24 cellular contexts compared by ENCODE assay signal in the genomic region with DNA sequence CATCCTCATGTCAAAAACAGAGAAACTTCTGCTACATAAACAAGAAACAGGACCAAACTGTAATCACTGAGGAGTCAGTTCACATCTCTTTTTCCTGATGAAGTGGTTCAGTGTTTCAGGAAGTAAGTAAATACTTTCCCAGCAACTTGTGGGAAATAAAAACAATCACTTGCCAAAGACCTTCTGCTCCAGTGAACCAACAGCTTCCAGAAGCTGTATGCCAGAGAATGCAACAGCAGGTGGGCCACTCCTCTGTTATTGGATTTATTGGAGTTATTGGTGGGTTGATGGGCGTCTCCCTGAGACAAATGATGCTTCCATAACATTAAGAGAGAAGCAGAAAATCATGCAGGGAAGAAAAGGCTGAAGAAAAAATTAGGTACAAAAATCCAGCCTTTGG. TPM values are rescaled to one million over a fixed set of nuclear protein-coding genes. Genes with fewer than 3 reads are reported as not detected.
DNase-seq lines count a peak whose midpoint lies in the region; ATAC-seq and TF ChIP-seq lines count a peak whose summit lies in the region.
"Had no signal": no experiment of that assay in that cellular context is flagged by ENCODE, and none has a peak within 500 bp of the region (broad histone marks: within the 10 kb centered on the region; RNA-seq: fewer than 3 reads in every experiment).

No MANE protein-coding gene starts in this region.

- no peaks in the 10 kb centered on the region for H3K4me1 ChIP-seq in right atrium auricular region
- no peaks in the 10 kb centered on the region for H3K4me1 ChIP-seq in upper lobe of right lung
- H3K4me1 ChIP-seq: BLaER1, SJCRH30 had no signal

- DNase-seq in right atrium auricular region (ENCODE audit: low spot score), result peak; percentile 36
- DNase-seq in left ventricle myocardium superior, result no peak
- DNase-seq in NCI-H2171 treated with DMSO at 0.1 percent for 48 hours (lab: John Stamatoyannopoulos, UW), result peak; percentile 62
- DNase-seq in nephron progenitor cell, result no peak
- DNase-seq in foreskin melanocyte, result no peak
- no peak for DNase-seq in upper lobe of right lung
- DNase-seq: ACHN; CD4-positive, alpha-beta T cell; COR-L47; DMS153; EL; GF-D8; NCI-H1694; NCI-H2081; NCI-H774; OCI-M1; SJCRH30; T-cell had no signal

- H3K27me3 ChIP-seq in right atrium auricular region (no peaks in the 10 kb centered on the region), upper lobe of right lung (no peaks in the 10 kb centered on the region)
- H3K27me3 ChIP-seq: BLaER1, SJCRH30 had no signal

- H3K27ac Mint-ChIP-seq in nephron progenitor cell, result peak overlapping the region; percentile 19
- H3K27ac Mint-ChIP-seq: CD4-positive, alpha-beta T cell; T-cell had no signal

- ATAC-seq in left ventricle myocardium superior (no peak), GM19452 (IDR thresholded peaks at IDR 0.05; ENCODE audit: unreplicated experiment) (no peak), upper lobe of right lung (no peak)
- ATAC-seq: HCT116, T-cell had no signal

- H3K27me3 Mint-ChIP-seq in nephron progenitor cell (ENCODE audit: low read depth, poor library complexity), result peaks cover 3% of the 10 kb centered on the region
- H3K27me3 Mint-ChIP-seq: CD4-positive, alpha-beta T cell; T-cell had no signal

- intact Hi-C loops in left ventricle myocardium superior (cut with micrococcal nuclease), result no loop called here
- intact Hi-C loops in upper lobe of right lung (cut with DNase I), result no loop called here

- no peak overlapping the region for H3K4me3 ChIP-seq in right atrium auricular region
- no peak overlapping the region for H3K4me3 ChIP-seq in upper lobe of right lung
- H3K4me3 ChIP-seq: BLaER1, SJCRH30 had no signal

- peaks cover 21% of the 10 kb centered on the region for H3K36me3 ChIP-seq in right atrium auricular region
- peaks cover 8% of the 10 kb centered on the region for H3K36me3 ChIP-seq in upper lobe of right lung
- H3K36me3 ChIP-seq: BLaER1, SJCRH30 had no signal

- H3K4me1 Mint-ChIP-seq in nephron progenitor cell, result peaks cover 15% of the 10 kb centered on the region

- H3K27ac ChIP-seq in right atrium auricular region (no peak overlapping the region), upper lobe of right lung (no peak overlapping the region)
- H3K27ac ChIP-seq: BLaER1, SJCRH30 had no signal

- H3K9me3 ChIP-seq in right atrium auricular region, result peaks cover 0 to 18% of the 10 kb centered on the region in 2 donors
- H3K9me3 ChIP-seq in upper lobe of right lung, result peaks cover 6% of the 10 kb centered on the region

- H3K4me3 Mint-ChIP-seq in nephron progenitor cell, result no peak overlapping the region
- H3K4me3 Mint-ChIP-seq: CD4-positive, alpha-beta T cell; T-cell had no signal

- TF ChIP-seq CTCF in right atrium auricular region (IDR thresholded peaks at IDR 0.05) (no peak), nephron progenitor cell (IDR thresholded peaks at IDR 0.05) (no peak), upper lobe of right lung (IDR thresholded peaks at IDR 0.05) (no peak)

- peaks cover 68% of the 10 kb centered on the region for H3K36me3 Mint-ChIP-seq in nephron progenitor cell (ENCODE audit: low read depth)

- peaks cover 36% of the 10 kb centered on the region for H3K9me3 Mint-ChIP-seq in nephron progenitor cell

RNA-seq across cellular contexts. Expression of a gene that starts 9.9 kb away (rescaled TPM):
- total RNA-seq in right atrium auricular region, result under 1 TPM; 0.56 to 0.90 TPM
- 1.1 TPM for total RNA-seq in left ventricle myocardium superior
- total RNA-seq in upper lobe of right lung, result 4.5 TPM
- total RNA-seq: MCF 10A had no signal

RNA-seq across cellular contexts. Expression of a gene that starts 20.1 kb away (rescaled TPM):
- total RNA-seq in right atrium auricular region, result 10 to 100 TPM in 1 of 2 donors, 1 to 10 TPM in 1; 2.6 to 12.1 TPM
- total RNA-seq in left ventricle myocardium superior, result 6.5 TPM
- 101 TPM for total RNA-seq in upper lobe of right lung
- total RNA-seq: H1, MCF 10A, NCI-H460, SJCRH30 had no signal

RNA-seq across cellular contexts. Expression of a gene that starts 47.1 kb away (rescaled TPM):
- total RNA-seq in right atrium auricular region (10 to 100 TPM; 39.8 to 45.3 TPM), left ventricle myocardium superior (62.7 TPM), upper lobe of right lung (36.4 TPM)
- total RNA-seq: CD4-positive, alpha-beta T cell had no signal

RNA-seq across cellular contexts. Expression of a gene that starts 48.6 kb away (rescaled TPM):
- not detected for total RNA-seq in right atrium auricular region
- not detected for total RNA-seq in left ventricle myocardium superior
- total RNA-seq in upper lobe of right lung, result not detected
- total RNA-seq: CD4-positive, alpha-beta T cell; MCF 10A; NCI-H460; T-cell had no signal

Comparison
In these comparisons a context has a peak if more than half of its experiments do, and no peak if none do; other contexts are left out.
1. DNase-seq: peak in right atrium auricular region (single experiment) and NCI-H2171 treated with DMSO at 0.1 percent for 48 hours (single experiment); none in left ventricle myocardium superior (single experiment), nephron progenitor cell (single experiment), foreskin melanocyte (single experiment) and upper lobe of right lung (single experiment).